Comparison of ENCODE assay signal across 10 cellular contexts in genomic region chr5:160702856-160703453, GRCh38.
DNase-seq lines count a peak whose midpoint lies in the region; ATAC-seq and TF ChIP-seq lines count a peak whose summit lies in the region.
"Had no signal": no experiment of that assay in that cellular context is flagged by ENCODE, and none has a peak within 500 bp of the region (broad histone marks: within the 10 kb centered on the region; RNA-seq: fewer than 3 reads in every experiment).

No MANE protein-coding gene starts in this region.

- no peak overlapping the region for H3K4me3 ChIP-seq in testis

- H3K27ac ChIP-seq in testis = no peak overlapping the region

- H3K36me3 ChIP-seq in testis (ENCODE audit: low read depth, missing control alignments) = no peaks in the 10 kb centered on the region

- no peaks in the 10 kb centered on the region for H3K4me1 ChIP-seq in testis

- H3K9me3 ChIP-seq in testis = no peaks in the 10 kb centered on the region

- H3K27me3 ChIP-seq in testis = no peaks in the 10 kb centered on the region

- WGBS in testis, 2 donors = 93 to 95% methylated on average over 3 of the region's 3 CpGs

- no peak for TF ChIP-seq POLR2A in testis (IDR thresholded peaks at IDR 0.05)

- ATAC-seq in GM19372 (IDR thresholded peaks at IDR 0.05; ENCODE audit: low read depth, unreplicated experiment) (peak; percentile 91), HG02852 (IDR thresholded peaks at IDR 0.05; ENCODE audit: unreplicated experiment) (peak; percentile 88), HG03565 (IDR thresholded peaks at IDR 0.05; ENCODE audit: unreplicated experiment) (peak; percentile 98)
- ATAC-seq: T-cell had no signal

- TF ChIP-seq CTCF in testis (IDR thresholded peaks at IDR 0.05) = no peak

- peak; percentile 91 for DNase-seq in CD1c-positive myeloid dendritic cell (ENCODE audit: extremely low spot score)
- no peak for DNase-seq in DMS 273 treated with DMSO at 0.1 percent for 48 hours (lab: John Stamatoyannopoulos, UW)
- no peak for DNase-seq in testis
- DNase-seq in COLO829 (ENCODE audit: low spot score) = no peak
- DNase-seq in NCI-H526 treated with DMSO at 0.1 percent for 48 hours (lab: John Stamatoyannopoulos, UW) = no peak
- DNase-seq: foreskin fibroblast, T-cell had no signal

- intact Hi-C loops in testis (cut with DNase I; ENCODE audit: low total_unique reads) = no loop called here
